In genomic region chr14:28773917-28774691, GRCh38 we compare ENCODE assay signal across 9 cellular contexts.
DNase-seq lines count a peak whose midpoint lies in the region; TF ChIP-seq lines count a peak whose summit lies in the region.
"Had no signal": no experiment of that assay in that cellular context is flagged by ENCODE, and none has a peak within 500 bp of the region (broad histone marks: within the 10 kb centered on the region; RNA-seq: fewer than 3 reads in every experiment).

No MANE protein-coding gene starts in this region.

- H3K27ac ChIP-seq in caudate nucleus (ENCODE audit: low read depth, low read length) = peak overlapping the region; percentile 87

- DNase-seq in GM06990 (ENCODE audit: extremely low read depth, insufficient read length) = peak; percentile 69
- peak; percentile 92 for DNase-seq in NCI-H1092 (lab: John Stamatoyannopoulos, UW)
- DNase-seq in caudate nucleus (lab: John Stamatoyannopoulos, UW) = peak in 49 of 61 donors; percentile 41 to 90 (median 66)
- no peak for DNase-seq in SHP77 treated with DMSO at 0.1 percent for 48 hours (lab: John Stamatoyannopoulos, UW)
- DNase-seq in SHP77 (lab: John Stamatoyannopoulos, UW) = no peak
- no peak for DNase-seq in stimulated activated CD8-positive, alpha-beta memory T cell treated with anti-CD3 and anti-CD28 coated beads, Interleukin-4, amount 100 ng/mL, for 48 hours
- no peak for DNase-seq in KBM-7
- DNase-seq: activated CD4-positive, alpha-beta T cell treated with anti-CD3 and anti-CD28 coated beads for 48 hours had no signal

- peaks cover 8% of the 10 kb centered on the region for H3K4me1 Mint-ChIP-seq in nephron

- H3K36me3 ChIP-seq in GM06990 (ENCODE audit: control insufficient read depth, insufficient read depth, low read length) = no peaks in the 10 kb centered on the region

- peak overlapping the region; percentile 49 to 66 (median 49) for H3K4me3 Mint-ChIP-seq in nephron

- no peak overlapping the region for H3K4me3 ChIP-seq in GM06990 (replicated peaks; ENCODE audit: low read depth, low read length)

- TF ChIP-seq CTCF in GM06990 (IDR thresholded peaks at IDR 0.05; ENCODE audit: insufficient read depth, low read length, poor library complexity, severe bottlenecking) (peak; percentile 19), nephron (IDR thresholded peaks at IDR 0.05; ENCODE audit: unreplicated experiment in 3 of 3) (peak; percentile 57 to 71 (median 70))

- H3K27ac Mint-ChIP-seq in nephron = no peak overlapping the region

- no peaks in the 10 kb centered on the region for H3K27me3 ChIP-seq in GM06990 (replicated peaks; ENCODE audit: control insufficient read depth, insufficient read depth, low read length)

- in situ Hi-C loops in KBM-7 (cut with MboI; ENCODE audit: low pct_unique_long_range_greater_than_20kb, low sequenced_read_pairs) = no loop called here

- H3K36me3 Mint-ChIP-seq in nephron (ENCODE audit: low read depth) = no peaks in the 10 kb centered on the region

- H3K27me3 Mint-ChIP-seq in nephron (ENCODE audit: low read depth) = peaks cover 100% of the 10 kb centered on the region

- peaks cover 3% of the 10 kb centered on the region for H3K9me3 Mint-ChIP-seq in nephron

Comparison
In these comparisons a context has a peak if more than half of its experiments do, and no peak if none do; other contexts are left out.
1. DNase-seq: peak in GM06990 (single experiment), NCI-H1092 (single experiment) and caudate nucleus (49 of 61); none in SHP77 treated with DMSO at 0.1 percent for 48 hours (single experiment), SHP77 (0 of 2), stimulated activated CD8-positive, alpha-beta memory T cell treated with anti-CD3 and anti-CD28 coated beads, Interleukin-4, amount 100 ng/mL, for 48 hours (single experiment) and KBM-7 (single experiment).